8 cellular contexts compared by ENCODE assay signal in the genomic region with DNA sequence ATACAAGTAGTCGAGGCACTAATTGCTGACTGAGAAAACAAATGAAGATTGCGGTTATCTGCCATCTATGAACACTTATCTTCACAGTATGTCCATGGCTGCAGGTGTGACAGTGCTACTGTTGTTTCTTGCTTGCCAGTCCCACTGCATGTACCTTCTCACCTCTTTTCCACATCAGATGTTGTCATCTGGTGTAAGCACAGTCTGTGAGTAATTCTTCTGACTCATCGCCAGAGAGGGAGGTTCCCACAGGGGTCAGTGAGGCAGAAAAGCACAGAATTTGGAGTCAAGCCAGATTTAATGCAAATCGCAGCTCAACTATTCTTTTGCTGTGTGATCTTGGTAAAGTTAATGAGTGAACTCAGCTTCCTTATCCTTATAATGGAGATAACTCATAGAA.
A peak's percentile ranks its signal among the peaks of the same experiment; 100 is the strongest.
DNase-seq lines count a peak whose midpoint lies in the region; ATAC-seq and FAIRE-seq lines count a peak whose summit lies in the region.

No MANE protein-coding gene starts in this region.

- H3K36me3 Mint-ChIP-seq in effector memory CD8-positive, alpha-beta T cell (ENCODE audit: insufficient read depth) = no peaks in the 10 kb centered on the region

- H3K27ac Mint-ChIP-seq in effector memory CD8-positive, alpha-beta T cell = no peak overlapping the region

- H3K9me3 Mint-ChIP-seq in effector memory CD8-positive, alpha-beta T cell = no peaks in the 10 kb centered on the region

- H3K4me3 Mint-ChIP-seq in effector memory CD8-positive, alpha-beta T cell = no peak overlapping the region

- FAIRE-seq in RCC 7860 (lab: Jason Lieb, UNC) = peak; percentile 99

- peak; percentile 92 for ATAC-seq in GM19351 (IDR thresholded peaks at IDR 0.05; ENCODE audit: unreplicated experiment)
- ATAC-seq in HG03135 (IDR thresholded peaks at IDR 0.05; ENCODE audit: unreplicated experiment) = peak; percentile 91
- ATAC-seq in effector memory CD8-positive, alpha-beta T cell (replicated peaks) = no peak

- DNase-seq in EH (ENCODE audit: low read depth) = peak; percentile 87
- DNase-seq in RCC 7860 (ENCODE audit: low spot score) = peak; percentile 87
- DNase-seq in iris pigment epithelial cell (ENCODE audit: low read depth) = peak; percentile 93
- no peak for DNase-seq in effector memory CD8-positive, alpha-beta T cell
- no peak for DNase-seq in NCI-H1436 treated with DMSO at 0.1 percent for 48 hours (lab: John Stamatoyannopoulos, UW)
- no peak for DNase-seq in SHP77 treated with DMSO at 0.1 percent for 48 hours (lab: John Stamatoyannopoulos, UW)

- H3K4me1 Mint-ChIP-seq in effector memory CD8-positive, alpha-beta T cell (ENCODE audit: low read depth in 2 of 2) = no peaks in the 10 kb centered on the region

- no peaks in the 10 kb centered on the region for H3K27me3 Mint-ChIP-seq in effector memory CD8-positive, alpha-beta T cell

Comparison
In these comparisons a context has a peak if more than half of its experiments do, and no peak if none do; other contexts are left out.
1. DNase-seq: peak in EH (single experiment), RCC 7860 (single experiment) and iris pigment epithelial cell (single experiment); none in effector memory CD8-positive, alpha-beta T cell (0 of 3), NCI-H1436 treated with DMSO at 0.1 percent for 48 hours (single experiment) and SHP77 treated with DMSO at 0.1 percent for 48 hours (single experiment).